Comparison of ENCODE assay signal across 8 cellular contexts in genomic region chr9:133347515-133347984, GRCh38. TPM values are rescaled to one million over a fixed set of nuclear protein-coding genes. Genes with fewer than 3 reads are reported as not detected.
DNase-seq lines count a peak whose midpoint lies in the region; ATAC-seq and TF ChIP-seq lines count a peak whose summit lies in the region.

No MANE protein-coding gene starts in this region.

- H3K4me1 ChIP-seq in DOHH2 (ENCODE audit: control insufficient read depth, low read length) (peaks cover 29% of the 10 kb centered on the region), esophagus (ENCODE audit: control insufficient read depth in 2 of 2, insufficient read depth in 2 of 2, low read length in 1 of 2) (peaks cover 0 to 15% of the 10 kb centered on the region in 2 donors)

- H3K36me3 ChIP-seq in DOHH2 (ENCODE audit: control insufficient read depth, low read length) (peaks cover 86% of the 10 kb centered on the region), esophagus (ENCODE audit: control insufficient read depth in 2 of 2, insufficient read depth in 2 of 2, low read length in 1 of 2) (peaks cover 13 to 61% of the 10 kb centered on the region in 2 donors)

- peaks cover 16% of the 10 kb centered on the region; the same call in 1 of the 2 replicates for H4K20me1 ChIP-seq in DOHH2 (ENCODE audit: control insufficient read depth, insufficient read depth, low read depth, low read length)

- no peaks in the 10 kb centered on the region for H3K9me3 Mint-ChIP-seq in natural killer cell treated with Interleukin-12 subunit alpha and Interleukin-12 subunit beta and Interleukin-15 and Interleukin-18, amount 100 ng/mL, for 72 hours

- no peaks in the 10 kb centered on the region for H3K9me2 ChIP-seq in DOHH2 (replicated peaks; ENCODE audit: control insufficient read depth, low read length)

- 0% methylated on average over 29 to 41 of the region's 41 CpGs for WGBS in esophagus, 2 donors

- DNase-seq in GM20000 (ENCODE audit: low spot score) (peak; percentile 80), NCI-H526 treated with DMSO at 0.1 percent for 48 hours (lab: John Stamatoyannopoulos, UW) (no peak), midbrain (lab: John Stamatoyannopoulos, UW) (no peak)
- DNase-seq in natural killer cell treated with Interleukin-12 subunit alpha and Interleukin-12 subunit beta and Interleukin-15 and Interleukin-18, amount 100 ng/mL, for 72 hours (ENCODE audit: low spot score), result no peak

- H3K4me3 Mint-ChIP-seq in natural killer cell treated with Interleukin-12 subunit alpha and Interleukin-12 subunit beta and Interleukin-15 and Interleukin-18, amount 100 ng/mL, for 72 hours, result peak overlapping the region; percentile 91

- no peaks in the 10 kb centered on the region for H3K27me3 Mint-ChIP-seq in natural killer cell treated with Interleukin-12 subunit alpha and Interleukin-12 subunit beta and Interleukin-15 and Interleukin-18, amount 100 ng/mL, for 72 hours

- H3K79me2 ChIP-seq in DOHH2 (ENCODE audit: control insufficient read depth, low read length), result peaks cover 57% of the 10 kb centered on the region

- TF ChIP-seq CTCF in DOHH2 (IDR thresholded peaks at IDR 0.05; ENCODE audit: low read depth, low read length, poor library complexity, severe bottlenecking) (no peak), GM20000 (IDR thresholded peaks at IDR 0.05; ENCODE audit: extremely low read depth, missing control alignments) (no peak), VCaP (conservative IDR thresholded peaks at IDR 0.05) (0 out of 2 replicates have a peak, but pooled peaks have one; percentile 9)

- peaks cover 41% of the 10 kb centered on the region for H3F3A ChIP-seq in DOHH2 (ENCODE audit: control insufficient read depth, insufficient read depth)

- no peaks in the 10 kb centered on the region for H3K9me3 ChIP-seq in DOHH2 (ENCODE audit: control insufficient read depth, insufficient read depth, low read length)
- no peaks in the 10 kb centered on the region for H3K9me3 ChIP-seq in esophagus (ENCODE audit: control insufficient read depth in 2 of 2, insufficient read depth in 1 of 2, low read depth in 1 of 2, low read length in 1 of 2)

- ATAC-seq in HG03565 (IDR thresholded peaks at IDR 0.05; ENCODE audit: unreplicated experiment), result peak; percentile 8
- peak; percentile 64 to 66 for ATAC-seq in natural killer cell treated with Interleukin-12 subunit alpha and Interleukin-12 subunit beta and Interleukin-15 and Interleukin-18, amount 100 ng/mL, for 72 hours

- H3K27ac Mint-ChIP-seq in natural killer cell treated with Interleukin-12 subunit alpha and Interleukin-12 subunit beta and Interleukin-15 and Interleukin-18, amount 100 ng/mL, for 72 hours, result peak overlapping the region; percentile 90 to 98

- H3K4me1 Mint-ChIP-seq in natural killer cell treated with Interleukin-12 subunit alpha and Interleukin-12 subunit beta and Interleukin-15 and Interleukin-18, amount 100 ng/mL, for 72 hours (ENCODE audit: low read depth in 2 of 2), result peaks cover 35 to 37% of the 10 kb centered on the region in 2 donors

- peak overlapping the region; percentile 83 for H3K4me3 ChIP-seq in DOHH2 (ENCODE audit: low read length)
- peak overlapping the region; percentile 83 to 100 for H3K4me3 ChIP-seq in esophagus (ENCODE audit: low read depth in 1 of 2, low read length in 2 of 2)

- H3K27me3 ChIP-seq in DOHH2 (ENCODE audit: control insufficient read depth, low read length) (no peaks in the 10 kb centered on the region), esophagus (ENCODE audit: control insufficient read depth in 1 of 2, insufficient read depth in 2 of 2, low read length in 2 of 2) (no peaks in the 10 kb centered on the region)

- peaks cover 34% of the 10 kb centered on the region for H3K36me3 Mint-ChIP-seq in natural killer cell treated with Interleukin-12 subunit alpha and Interleukin-12 subunit beta and Interleukin-15 and Interleukin-18, amount 100 ng/mL, for 72 hours

- peak overlapping the region; percentile 81 for H3K27ac ChIP-seq in DOHH2 (ENCODE audit: low read depth, low read length)
- peak overlapping the region; percentile 98 for H3K27ac ChIP-seq in VCaP
- H3K27ac ChIP-seq in esophagus (ENCODE audit: low read depth in 2 of 2, low read length in 1 of 2), result peak overlapping the region; percentile 89 to 95

- H3K4me2 ChIP-seq in DOHH2 (ENCODE audit: low read length), result peak overlapping the region; percentile 98

RNA-seq across cellular contexts. Expression of gene MED22, which starts 0.4 kb away (rescaled TPM):
- 10 to 100 TPM in 1 of 2 donors, 1 to 10 TPM in 1; 7.3 to 12.0 TPM for polyA plus RNA-seq in esophagus
- total RNA-seq in natural killer cell treated with Interleukin-12 subunit alpha and Interleukin-12 subunit beta and Interleukin-15 and Interleukin-18, amount 100 ng/mL, for 72 hours, result 10 to 100 TPM; 34.8 to 43.3 TPM

RNA-seq across cellular contexts. Expression of gene RPL7A, which starts 0.5 kb away (rescaled TPM):
- 1,000 to 10,000 TPM; 2,052 to 3,524 TPM for polyA plus RNA-seq in esophagus
- 1,000 to 10,000 TPM; 1,580 to 1,944 TPM for total RNA-seq in natural killer cell treated with Interleukin-12 subunit alpha and Interleukin-12 subunit beta and Interleukin-15 and Interleukin-18, amount 100 ng/mL, for 72 hours

RNA-seq across cellular contexts. Expression of gene SURF1, which starts 8.7 kb away (rescaled TPM):
- polyA plus RNA-seq in esophagus, result 10 to 100 TPM; 34.2 to 41.2 TPM
- 10 to 100 TPM; 26.0 to 28.4 TPM for total RNA-seq in natural killer cell treated with Interleukin-12 subunit alpha and Interleukin-12 subunit beta and Interleukin-15 and Interleukin-18, amount 100 ng/mL, for 72 hours

RNA-seq across cellular contexts. Expression of gene SURF2, which starts 8.8 kb away (rescaled TPM):
- polyA plus RNA-seq in esophagus, result 10 to 100 TPM; 32.9 to 36.4 TPM
- 10 to 100 TPM; 15.2 to 21.6 TPM for total RNA-seq in natural killer cell treated with Interleukin-12 subunit alpha and Interleukin-12 subunit beta and Interleukin-15 and Interleukin-18, amount 100 ng/mL, for 72 hours

RNA-seq across cellular contexts. Expression of gene SURF6, which starts 11.6 kb away (rescaled TPM):
- 10 to 100 TPM; 17.0 to 21.7 TPM for polyA plus RNA-seq in esophagus
- total RNA-seq in natural killer cell treated with Interleukin-12 subunit alpha and Interleukin-12 subunit beta and Interleukin-15 and Interleukin-18, amount 100 ng/mL, for 72 hours, result 10 to 100 TPM; 11.5 to 23.9 TPM
